ENCODE assay signal across 1 cellular context in genomic region chr3:121995190-121996137, GRCh38.
TF ChIP-seq lines count a peak whose summit lies in the region.

No MANE protein-coding gene starts in this region.

TF ChIP-seq in HepG2, 621 proteins besides CTCF, POLR2A, EP300 and RAD21 (continued from another document):
- 0 out of 2 replicates have a peak, but pooled peaks have one; percentile 38 for TF ChIP-seq ZNF574 (CRISPR knock-in tag; IDR thresholded peaks at IDR 0.05)
- TF ChIP-seq ZBTB39 (CRISPR knock-in tag; IDR thresholded peaks at IDR 0.05) = no peak
- TF ChIP-seq SALL1 (CRISPR knock-in tag; IDR thresholded peaks at IDR 0.05) = peak; percentile 33; the same call in 1 of the 2 replicates
- peak; percentile 75 for TF ChIP-seq STAG1 (CRISPR knock-in tag; IDR thresholded peaks at IDR 0.05)
- TF ChIP-seq XRCC5 (optimal IDR thresholded peaks at IDR 0.05; ENCODE audit: low read length) = peak; percentile 63
- peak; percentile 77 for TF ChIP-seq SMC3 (IDR thresholded peaks at IDR 0.05; ENCODE audit: low read length)
- TF ChIP-seq ZNF570 (CRISPR knock-in tag; IDR thresholded peaks at IDR 0.05; ENCODE audit: borderline replicate concordance) = no peak
TF ChIP-seq in HepG2: peak in this region for 6.
